8 cellular contexts compared by ENCODE assay signal in genomic region chr13:110713981-110714797, GRCh38. TPM values are rescaled to one million over a fixed set of nuclear protein-coding genes. Genes with fewer than 3 reads are reported as not detected.
DNase-seq lines count a peak whose midpoint lies in the region; ATAC-seq and TF ChIP-seq lines count a peak whose summit lies in the region.

No MANE protein-coding gene starts in this region.

- H3K4me1 ChIP-seq in adipocyte (ENCODE audit: control insufficient read depth, insufficient read depth, low read length) (peaks cover 31% of the 10 kb centered on the region), vagina (peaks cover 35% of the 10 kb centered on the region)

- H3K9me3 ChIP-seq in adipocyte (ENCODE audit: control insufficient read depth, low read length) (no peaks in the 10 kb centered on the region), vagina (no peaks in the 10 kb centered on the region)

- H3K27me3 ChIP-seq in adipocyte (replicated peaks; ENCODE audit: control insufficient read depth, insufficient read depth, low read length) (no peaks in the 10 kb centered on the region), vagina (no peaks in the 10 kb centered on the region)

- no peak for ATAC-seq in activated CD4-positive, CD25-positive, alpha-beta regulatory T cell treated with anti-CD3 and anti-CD28 coated beads, Interleukin-2, amount 50 U/mL, for 24 hours
- ATAC-seq in SK-N-SH treated with all-trans-retinoic acid at 6 μM for 48 hours (peak; percentile 0; the same call in 1 of the 3 replicates), left ventricle myocardium superior (no peak)

- intact Hi-C loops in left ventricle myocardium superior (cut with micrococcal nuclease), result no loop called here
- intact Hi-C loops in vagina (cut with DNase I), result no loop called here

- TF ChIP-seq POLR2A in vagina (IDR thresholded peaks at IDR 0.05), result no peak

- H3K4me3 ChIP-seq in adipocyte (ENCODE audit: low read length) (peak overlapping the region; percentile 94), vagina (peak overlapping the region; percentile 62 to 93)

- peak overlapping the region; percentile 98 for H3K9ac ChIP-seq in adipocyte (ENCODE audit: low read length)

- peaks cover under 1% of the 10 kb centered on the region for H3K36me3 ChIP-seq in adipocyte (ENCODE audit: control insufficient read depth, insufficient read depth, low read length, severe bottlenecking)
- peaks cover 0 to 1% of the 10 kb centered on the region in 2 donors for H3K36me3 ChIP-seq in vagina

- TF ChIP-seq CTCF in vagina (IDR thresholded peaks at IDR 0.05), result no peak

- peak overlapping the region; percentile 100 for H3K27ac ChIP-seq in vagina

- peak in 3 of 4 experiments; percentile 37 to 74 (median 68) for DNase-seq in activated CD4-positive, CD25-positive, alpha-beta regulatory T cell (lab: John Stamatoyannopoulos, UW)
- DNase-seq in adipocyte (ENCODE audit: low read depth) (peak; percentile 71), left ventricle myocardium superior (peak; percentile 65), renal cortical epithelial cell (ENCODE audit: low read depth) (peak; percentile 29), vagina (ENCODE audit: extremely low spot score in 2 of 2) (no peak), NCI-H2107 (lab: John Stamatoyannopoulos, UW) (no peak)

TF ChIP-seq in SK-N-SH treated with all-trans-retinoic acid at 6 μM for 48 hours, 23 proteins besides CTCF, POLR2A, EP300 and RAD21:
- no peak for TF ChIP-seq ZNF8 (CRISPR knock-in tag; IDR thresholded peaks at IDR 0.05)
- no peak for TF ChIP-seq PPARA (CRISPR knock-in tag; IDR thresholded peaks at IDR 0.05; ENCODE audit: borderline replicate concordance)
- no peak for TF ChIP-seq TOX (CRISPR knock-in tag; IDR thresholded peaks at IDR 0.05; ENCODE audit: borderline replicate concordance)
- no peak for TF ChIP-seq CSDC2 (CRISPR knock-in tag; IDR thresholded peaks at IDR 0.05)
- TF ChIP-seq ZNF70 (CRISPR knock-in tag; IDR thresholded peaks at IDR 0.05), result no peak
- TF ChIP-seq OSR1 (CRISPR knock-in tag; IDR thresholded peaks at IDR 0.05), result no peak
- no peak for TF ChIP-seq CREB5 (CRISPR knock-in tag; IDR thresholded peaks at IDR 0.05; ENCODE audit: low read depth)

RNA-seq across cellular contexts. Expression of gene ING1, which starts 0.7 kb away (rescaled TPM):
- total RNA-seq in left ventricle myocardium superior (7.7 TPM), renal cortical epithelial cell (7.6 and 16.5 TPM in 2 replicates), vagina (25.5 TPM)

RNA-seq across cellular contexts. Expression of gene CARS2, which starts 8.3 kb away (rescaled TPM):
- 54.5 TPM for total RNA-seq in left ventricle myocardium superior
- total RNA-seq in renal cortical epithelial cell, result 68.2 and 73.5 TPM in 2 replicates
- 65.1 TPM for total RNA-seq in vagina

Comparison
In these comparisons a context has a peak if more than half of its experiments do, and no peak if none do; other contexts are left out.
1. DNase-seq: peak in activated CD4-positive, CD25-positive, alpha-beta regulatory T cell (3 of 4), adipocyte (single experiment), left ventricle myocardium superior (single experiment) and renal cortical epithelial cell (single experiment); none in vagina (0 of 2) and NCI-H2107 (single experiment).